ENCODE assay signal across 23 cellular contexts in genomic region chr15:25611603-25612002, GRCh38.
DNase-seq lines count a peak whose midpoint lies in the region; ATAC-seq, FAIRE-seq and TF ChIP-seq lines count a peak whose summit lies in the region.
"Had no signal": no experiment of that assay in that cellular context is flagged by ENCODE, and none has a peak within 500 bp of the region (broad histone marks: within the 10 kb centered on the region; RNA-seq: fewer than 3 reads in every experiment).

No MANE protein-coding gene starts in this region.

- no peak for ATAC-seq in IMR-90 (ENCODE audit: low read depth)
- ATAC-seq in aorta (ENCODE audit: low FRiP score) = peak; percentile 73
- ATAC-seq in HG03108 (IDR thresholded peaks at IDR 0.05; ENCODE audit: unreplicated experiment) = no peak
- no peak for ATAC-seq in GM21447 (IDR thresholded peaks at IDR 0.05; ENCODE audit: unreplicated experiment)
- ATAC-seq: gastrocnemius medialis; GM12878; naive thymus-derived CD8-positive, alpha-beta T cell had no signal

- DNase-seq in IMR-90 (peak; percentile 1), fibroblast of mammary gland (ENCODE audit: low read depth) (peak; percentile 86), medulla oblongata (ENCODE audit: extremely low spot score) (peak; percentile 44), aorta (peak in 1 of 2 donors; percentile 67), H54 (ENCODE audit: insufficient read length, low spot score) (no peak)
- DNase-seq: activated CD4-positive, alpha-beta T cell treated with anti-CD3 and anti-CD28 coated beads, Interleukin-2, amount 10 ng/mL, durations not matched to agents 24 days and 14 days; CD4-positive, alpha-beta memory T cell; DMS153; gastrocnemius medialis; GF-D8; naive thymus-derived CD8-positive, alpha-beta T cell; NCI-H1105; NCI-H2029 treated with DMSO at 0.1 percent for 48 hours; NCI-H345; OCI-M1; stimulated activated CD4-positive, alpha-beta T cell treated with anti-CD3 and anti-CD28 coated beads, Interleukin-1b, Interleukin-23, amount 100 ng/mL, for 48 hours; uterus had no signal

- H4K20me1 ChIP-seq in IMR-90 (ENCODE audit: insufficient read depth, low read length) = no peaks in the 10 kb centered on the region

- no peak overlapping the region for H3K23ac ChIP-seq in IMR-90 (ENCODE audit: low read depth, low read length)

- CTCF ChIA-PET in IMR-90 (lab: Yijun Ruan, JAX) = no interaction called here

- H2BK5ac ChIP-seq in IMR-90 (ENCODE audit: low read depth, low read length, poor library complexity, severe bottlenecking) = no peak overlapping the region

- H3K9me3 ChIP-seq in IMR-90 (ENCODE audit: control insufficient read depth, insufficient read depth, low read length) (no peaks in the 10 kb centered on the region), aorta (ENCODE audit: control insufficient read depth, low read length) (no peaks in the 10 kb centered on the region)
- H3K9me3 ChIP-seq: gastrocnemius medialis, SJCRH30, uterus had no signal

- no peaks in the 10 kb centered on the region for H3K9me1 ChIP-seq in IMR-90 (ENCODE audit: insufficient read depth, low read length)

- 17% methylated on average over 2 of the region's 4 CpGs; no CpG with 5 or more reads in 1 of the 2 experiments for WGBS in IMR-90 (ENCODE audit: extremely low coverage in 2 of 2, insufficient read length in 1 of 2), 2 experiments
- WGBS in aorta, 2 donors = 10 to 13% methylated on average over 4 of the region's 4 CpGs

- H2AK9ac ChIP-seq in IMR-90 (replicated peaks; ENCODE audit: low read depth, low read length, poor library complexity) = no peak overlapping the region

- no peak overlapping the region for H3K56ac ChIP-seq in IMR-90 (ENCODE audit: extremely low read depth, insufficient read depth, low read length)

- H2AFZ ChIP-seq in IMR-90 (replicated peaks; ENCODE audit: low read length, poor library complexity) = no peak overlapping the region

- no peak overlapping the region for H3K4me2 ChIP-seq in IMR-90 (ENCODE audit: low read depth, low read length)

- TF ChIP-seq CTCF in IMR-90 (conservative IDR thresholded peaks at IDR 0.05; ENCODE audit: low read depth, low read length) = no peak
- TF ChIP-seq CTCF in fibroblast of mammary gland (conservative IDR thresholded peaks at IDR 0.05; ENCODE audit: control insufficient read depth, insufficient read depth, low read depth, low read length) = no peak

- H2BK120ac ChIP-seq in IMR-90 (ENCODE audit: low read depth, low read length) = no peak overlapping the region

- TF ChIP-seq POLR2A in IMR-90 (IDR thresholded peaks at IDR 0.05; ENCODE audit: low read depth, low read length) (no peak), H54 (IDR thresholded peaks at IDR 0.05; ENCODE audit: low read depth, low read length) (no peak)

- H3K4me1 ChIP-seq in IMR-90 (ENCODE audit: control insufficient read depth, insufficient read depth, low read length) (no peaks in the 10 kb centered on the region), aorta (ENCODE audit: control insufficient read depth in 1 of 2, insufficient read depth in 2 of 2, low read length in 2 of 2) (peaks cover 0 to 2% of the 10 kb centered on the region in 2 donors)
- H3K4me1 ChIP-seq: gastrocnemius medialis, SJCRH30, uterus had no signal

- H2BK20ac ChIP-seq in IMR-90 (ENCODE audit: low read depth, low read length) = no peak overlapping the region

- no peak overlapping the region for H3K9ac ChIP-seq in IMR-90 (ENCODE audit: low read depth, low read length)

- H3K27ac ChIP-seq in IMR-90 (ENCODE audit: insufficient read depth, low read length) = no peak overlapping the region
- H3K27ac ChIP-seq in aorta (ENCODE audit: low read depth in 1 of 2, low read length in 2 of 2) = peak overlapping the region in 1 of 2 donors; percentile 38
- H3K27ac ChIP-seq: gastrocnemius medialis, SJCRH30, skin epidermis, uterus had no signal

- no TSS peak for BruUV-seq in IMR-90 (replicated peaks; lab: Mats Ljungman, UMichigan)

- in situ Hi-C loops in IMR-90 (cut with MboI; ENCODE audit: low sequenced_read_pairs) = no loop called here

- no peak overlapping the region for H2AK5ac ChIP-seq in IMR-90 (ENCODE audit: low read depth, low read length)

- no peak overlapping the region for H4K91ac ChIP-seq in IMR-90 (ENCODE audit: insufficient read depth, low read depth, low read length)

- no peak overlapping the region for H3K4ac ChIP-seq in IMR-90 (ENCODE audit: low read depth, low read length)

- no peak for TF ChIP-seq RAD21 in IMR-90 (IDR thresholded peaks at IDR 0.05; ENCODE audit: low read length)

- FAIRE-seq in H54 (lab: Jason Lieb, UNC) = no peak
- FAIRE-seq: GM12878, GM19239 had no signal

- dilution Hi-C loops in IMR-90 (cut with HindIII; ENCODE audit: low sequenced_read_pairs, unreplicated experiment) = no loop called here

- no peak overlapping the region for H3K14ac ChIP-seq in IMR-90 (replicated peaks; ENCODE audit: low read depth, low read length)

- H3K36me3 ChIP-seq in IMR-90 (ENCODE audit: control insufficient read depth, insufficient read depth, low read length) (no peaks in the 10 kb centered on the region), aorta (ENCODE audit: control insufficient read depth in 1 of 2, insufficient read depth in 2 of 2, low read length in 1 of 2) (no peaks in the 10 kb centered on the region)
- H3K36me3 ChIP-seq: gastrocnemius medialis, SJCRH30, uterus had no signal

- no peak overlapping the region for H3K18ac ChIP-seq in IMR-90 (ENCODE audit: low read depth, low read length)

- no peak overlapping the region for H4K8ac ChIP-seq in IMR-90 (ENCODE audit: low read depth in 2 of 2, low read length in 2 of 2)

- H4K5ac ChIP-seq in IMR-90 (ENCODE audit: low read depth, low read length) = no peak overlapping the region

- H3K79me1 ChIP-seq in IMR-90 (ENCODE audit: low read depth in 1 of 2, low read length in 2 of 2) = no peaks in the 10 kb centered on the region

- H3K27me3 ChIP-seq in IMR-90 (ENCODE audit: control insufficient read depth, insufficient read depth, low read length) = no peaks in the 10 kb centered on the region
- H3K27me3 ChIP-seq in aorta (ENCODE audit: control insufficient read depth in 1 of 2, insufficient read depth in 2 of 2, low read length in 1 of 2) = no peaks in the 10 kb centered on the region
- H3K27me3 ChIP-seq: gastrocnemius medialis, SJCRH30, uterus had no signal

- no peak overlapping the region for H2BK15ac ChIP-seq in IMR-90 (ENCODE audit: low read depth, low read length)

- intact Hi-C loops in IMR-90 (cut with micrococcal nuclease) (no loop called here), aorta (cut with DNase I) (loop anchor here in 1 of 2 donors (5.0 kb wide), 1 partner anchor 39 kb away; no protein-coding TSS in a partner anchor)

- H3K4me3 ChIP-seq in IMR-90 (ENCODE audit: insufficient read depth, low read depth, low read length) (no peak overlapping the region), fibroblast of mammary gland (ENCODE audit: control insufficient read depth, low read depth, low read length) (no peak overlapping the region), aorta (ENCODE audit: low read length in 2 of 2) (no peak overlapping the region)
- H3K4me3 ChIP-seq: gastrocnemius medialis, GM12878, SJCRH30, skin epidermis, uterus had no signal

- POLR2A ChIA-PET in IMR-90 (lab: Charles Lee; ENCODE audit: unreplicated experiment) = no interaction called here

TF ChIP-seq in IMR-90, 13 proteins besides CTCF, POLR2A, EP300 and RAD21:
- no peak for TF ChIP-seq SMC3 (IDR thresholded peaks at IDR 0.05; ENCODE audit: low read depth, low read length)
- TF ChIP-seq CHD1 (IDR thresholded peaks at IDR 0.05; ENCODE audit: low read depth, low read length) = no peak
- TF ChIP-seq MAZ (IDR thresholded peaks at IDR 0.05; ENCODE audit: borderline replicate concordance, low read depth, low read length) = no peak
- no peak for TF ChIP-seq USF2 (IDR thresholded peaks at IDR 0.05; ENCODE audit: low read depth, low read length)
- TF ChIP-seq ELK1 (IDR thresholded peaks at IDR 0.05; ENCODE audit: borderline replicate concordance, low read depth, low read length) = no peak
- TF ChIP-seq MAFK (IDR thresholded peaks at IDR 0.05; ENCODE audit: low read depth, low read length) = no peak
- no peak for TF ChIP-seq RCOR1 (IDR thresholded peaks at IDR 0.05; ENCODE audit: insufficient replicate concordance, low read length)
- no peak for TF ChIP-seq NFE2L2 (IDR thresholded peaks at IDR 0.05; ENCODE audit: low read depth, low read length)
- no peak for TF ChIP-seq BHLHE40 (IDR thresholded peaks at IDR 0.05; ENCODE audit: low read depth, low read length)
- TF ChIP-seq FOS (IDR thresholded peaks at IDR 0.05; ENCODE audit: low read depth, low read length) = no peak
- no peak for TF ChIP-seq MXI1 (IDR thresholded peaks at IDR 0.05; ENCODE audit: borderline replicate concordance, low read depth, low read length)
- no peak for TF ChIP-seq CEBPB (IDR thresholded peaks at IDR 0.05; ENCODE audit: low read depth, low read length)
- no peak for TF ChIP-seq RFX5 (IDR thresholded peaks at IDR 0.05; ENCODE audit: low read depth, low read length)
